ENCODE assay signal across 27 cellular contexts in the genomic region with DNA sequence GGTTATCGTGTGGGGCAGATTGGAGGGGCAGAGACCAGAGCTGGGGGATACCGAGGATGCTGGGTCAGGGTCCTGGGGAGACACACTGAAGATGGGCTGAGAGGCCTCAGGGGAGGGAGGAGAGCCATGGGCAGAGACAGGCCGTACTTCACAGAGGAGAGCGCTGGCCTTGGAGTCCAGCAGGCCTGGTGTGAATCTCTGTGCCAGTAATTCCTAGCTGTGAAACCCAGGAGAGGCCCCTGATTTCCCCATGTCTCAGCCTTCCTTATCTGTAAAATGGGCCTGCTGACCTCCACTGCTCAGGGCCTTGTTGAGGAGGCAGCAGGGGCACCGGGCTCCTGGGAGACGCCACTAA. TPM values are rescaled to one million over a fixed set of nuclear protein-coding genes. Genes with fewer than 3 reads are reported as not detected.
"Had no signal": no experiment of that assay in that cellular context is flagged by ENCODE, and none has a peak within 500 bp of the region (broad histone marks: within the 10 kb centered on the region; RNA-seq: fewer than 3 reads in every experiment).

No MANE protein-coding gene starts in this region.

- H3K27ac ChIP-seq: breast epithelium, Peyer's patch, SJCRH30, VCaP had no signal

- H3K27ac Mint-ChIP-seq: activated CD4-positive, alpha-beta memory T cell treated with anti-CD3 and anti-CD28 coated beads for 36 hours; activated CD4-positive, alpha-beta T cell treated with anti-CD3 and anti-CD28 coated beads, Interleukin-2, amount 10 ng/mL, durations not matched to agents 7 days and 5 days; activated naive CD4-positive, alpha-beta T cell treated with anti-CD3 and anti-CD28 coated beads, Interleukin-2, amount 10 ng/mL, durations not matched to agents 7 days and 5 days; activated naive CD8-positive, alpha-beta T cell treated with anti-CD3 and anti-CD28 coated beads for 36 hours; activated T-helper 2 cell treated with anti-CD3 and anti-CD28 coated beads, Interferon-gamma antibody, Interleukin-2, Interleukin-4, amounts not matched to agents 10 μg/mL and 5 μg/mL and 100 μg/mL, durations not matched to agents 14 hours and 24 hours and 36 hours had no signal

- H3K4me3 Mint-ChIP-seq: activated CD4-positive, alpha-beta memory T cell treated with anti-CD3 and anti-CD28 coated beads for 36 hours; activated CD4-positive, alpha-beta T cell treated with anti-CD3 and anti-CD28 coated beads, Interleukin-2, amount 10 ng/mL, durations not matched to agents 7 days and 5 days; activated naive CD4-positive, alpha-beta T cell treated with anti-CD3 and anti-CD28 coated beads, Interleukin-2, amount 10 ng/mL, durations not matched to agents 7 days and 5 days; activated naive CD8-positive, alpha-beta T cell treated with anti-CD3 and anti-CD28 coated beads for 36 hours had no signal

- H3K9ac ChIP-seq: SK-N-SH had no signal

- H3K36me3 ChIP-seq: breast epithelium, Peyer's patch, SJCRH30 had no signal

- H3K36me3 Mint-ChIP-seq: activated CD4-positive, alpha-beta memory T cell treated with anti-CD3 and anti-CD28 coated beads for 36 hours; activated naive CD8-positive, alpha-beta T cell treated with anti-CD3 and anti-CD28 coated beads for 36 hours had no signal

- H3K27me3 ChIP-seq: Peyer's patch, SJCRH30 had no signal

- DNase-seq: activated CD4-positive, alpha-beta memory T cell treated with anti-CD3 and anti-CD28 coated beads for 36 hours; activated CD4-positive, alpha-beta T cell treated with anti-CD3 and anti-CD28 coated beads, Interleukin-2, amount 10 ng/mL, durations not matched to agents 7 days and 5 days; activated CD4-positive, CD25-positive, alpha-beta regulatory T cell; activated CD8-positive, alpha-beta memory T cell treated with anti-CD3 and anti-CD28 coated beads for 24 hours; activated gamma-delta T cell treated with Interleukin-2 at 50 U/mL for 16 hours; activated naive CD4-positive, alpha-beta T cell treated with anti-CD3 and anti-CD28 coated beads, Interleukin-2, amount 10 ng/mL, durations not matched to agents 7 days and 5 days; activated naive CD8-positive, alpha-beta T cell treated with anti-CD3 and anti-CD28 coated beads for 36 hours; activated T-cell treated with anti-CD3 and anti-CD28 coated beads for 4 hours; activated T-cell treated with anti-CD3 and anti-CD28 coated beads, Interleukin-2, amount 50 U/mL, for 48 hours; anterior cingulate cortex; caudate nucleus; KG1; NCI-H1092; NCI-H2029; NCI-H2107; NCI-H226; NCI-H526 treated with DMSO at 0.1 percent for 48 hours; OCI-M1; Peyer's patch; Right ventricle myocardium superior; SJCRH30; SK-N-SH; T-helper 1 cell had no signal

- H3K4me3 ChIP-seq: breast epithelium, Peyer's patch, SJCRH30 had no signal

- H3K9me3 Mint-ChIP-seq: activated CD4-positive, alpha-beta memory T cell treated with anti-CD3 and anti-CD28 coated beads for 36 hours; activated CD4-positive, alpha-beta T cell treated with anti-CD3 and anti-CD28 coated beads, Interleukin-2, amount 10 ng/mL, durations not matched to agents 7 days and 5 days; activated naive CD4-positive, alpha-beta T cell treated with anti-CD3 and anti-CD28 coated beads, Interleukin-2, amount 10 ng/mL, durations not matched to agents 7 days and 5 days; activated naive CD8-positive, alpha-beta T cell treated with anti-CD3 and anti-CD28 coated beads for 36 hours; activated T-helper 2 cell treated with anti-CD3 and anti-CD28 coated beads, Interferon-gamma antibody, Interleukin-2, Interleukin-4, amounts not matched to agents 10 μg/mL and 5 μg/mL and 100 μg/mL, durations not matched to agents 14 hours and 24 hours and 36 hours had no signal

- H3K4me1 ChIP-seq: SJCRH30 had no signal

- H3K9me3 ChIP-seq: breast epithelium, Peyer's patch, SJCRH30, SK-N-SH had no signal

RNA-seq across cellular contexts. Expression of gene CACNA1I, which starts 23.4 kb away (rescaled TPM):
- total RNA-seq: LHCN-M2 had no signal
- polyA plus RNA-seq: SK-N-SH had no signal
